ENCODE assay signal across 9 cellular contexts in the genomic region with DNA sequence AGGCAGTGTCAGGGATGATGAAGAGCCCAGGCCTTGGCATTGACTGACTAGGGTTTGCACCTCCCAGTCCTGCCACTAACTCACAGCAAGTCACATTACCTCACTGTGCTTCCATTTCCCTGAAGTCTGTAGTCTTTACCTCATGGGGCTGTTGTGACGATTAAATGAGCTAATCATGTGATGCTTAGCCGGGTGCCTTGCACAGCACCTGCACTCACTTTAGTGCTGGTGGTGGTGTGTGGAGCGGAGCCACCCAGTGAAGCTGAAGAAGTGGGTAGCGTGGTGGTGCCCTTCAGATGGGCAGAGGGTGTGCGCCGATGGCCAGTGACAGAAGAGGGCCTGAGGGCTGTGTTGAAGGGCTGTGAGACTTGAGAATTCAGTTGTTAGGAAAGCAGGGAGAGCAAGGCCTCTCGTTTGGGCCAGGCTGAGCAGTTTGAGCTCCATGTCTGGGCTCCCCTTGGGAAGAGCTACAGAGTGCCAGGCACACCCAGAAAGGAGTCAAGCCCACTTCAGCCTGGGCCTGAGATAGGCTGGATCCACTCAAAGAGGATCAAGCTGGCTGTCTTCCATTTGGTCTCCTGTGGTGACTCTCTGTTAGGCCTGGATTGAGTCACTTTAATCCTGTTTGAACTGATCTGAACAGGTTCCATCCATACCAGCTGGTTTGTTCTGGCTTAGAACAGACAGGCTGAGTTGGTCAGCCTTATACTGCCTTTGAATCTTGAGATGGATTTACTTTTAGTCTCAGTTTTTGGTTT. TPM values are rescaled to one million over a fixed set of nuclear protein-coding genes. Genes with fewer than 3 reads are reported as not detected.
DNase-seq lines count a peak whose midpoint lies in the region; ATAC-seq and TF ChIP-seq lines count a peak whose summit lies in the region.
"Had no signal": no experiment of that assay in that cellular context is flagged by ENCODE, and none has a peak within 500 bp of the region (broad histone marks: within the 10 kb centered on the region; RNA-seq: fewer than 3 reads in every experiment).

No MANE protein-coding gene starts in this region.

- no peaks in the 10 kb centered on the region for H3K36me3 Mint-ChIP-seq in CD4-positive, alpha-beta memory T cell

- H3K4me1 ChIP-seq in adipocyte (ENCODE audit: control insufficient read depth, insufficient read depth, low read length) (peaks cover 9% of the 10 kb centered on the region), thoracic aorta (ENCODE audit: control insufficient read depth in 1 of 2, low read depth in 2 of 2) (peaks cover 3 to 28% of the 10 kb centered on the region in 2 donors)
- no peaks in the 10 kb centered on the region for H3K4me1 ChIP-seq in CD4-positive, alpha-beta memory T cell (ENCODE audit: insufficient read depth, low read length)

- no peak overlapping the region for H3K4me3 Mint-ChIP-seq in CD4-positive, alpha-beta memory T cell

- CTCF ChIA-PET in CD4-positive, alpha-beta memory T cell (lab: Charles Lee; ENCODE audit: partially characterized antibody) = interaction anchor here (1.2 kb wide), 1 partner anchor 204 kb away, joined by 3 read pairs; no protein-coding TSS in a partner anchor

- ATAC-seq in left ventricle myocardium superior (peak; percentile 62), thoracic aorta (ENCODE audit: insufficient number of reproducible peaks, low FRiP score, low read depth) (peak; percentile 30), GM18858 (IDR thresholded peaks at IDR 0.05; ENCODE audit: unreplicated experiment) (no peak)

- POLR2A ChIA-PET in CD4-positive, alpha-beta memory T cell (lab: Charles Lee; ENCODE audit: partially characterized antibody) = no interaction called here

- no peaks in the 10 kb centered on the region for H3K27me3 Mint-ChIP-seq in CD4-positive, alpha-beta memory T cell

- peaks cover 0 to 4% (median 0%) of the 10 kb centered on the region in 4 donors for H3K4me1 Mint-ChIP-seq in CD4-positive, alpha-beta memory T cell

- H3K36me3 ChIP-seq in adipocyte (ENCODE audit: control insufficient read depth, insufficient read depth, low read length, severe bottlenecking) = no peaks in the 10 kb centered on the region
- no peaks in the 10 kb centered on the region for H3K36me3 ChIP-seq in thoracic aorta
- H3K36me3 ChIP-seq in CD4-positive, alpha-beta memory T cell (ENCODE audit: insufficient read depth, low read length) = no peaks in the 10 kb centered on the region

- H3K4me3 ChIP-seq in adipocyte (ENCODE audit: low read length) (no peak overlapping the region), thoracic aorta (no peak overlapping the region)
- H3K4me3 ChIP-seq in CD4-positive, alpha-beta memory T cell (ENCODE audit: low read length in 2 of 2) = no peak overlapping the region

- H3K9ac ChIP-seq in adipocyte (ENCODE audit: low read length) = no peak overlapping the region

- intact Hi-C loops in left ventricle myocardium superior (cut with micrococcal nuclease) = no loop called here
- intact Hi-C loops in CD4-positive, alpha-beta memory T cell (cut with micrococcal nuclease) = no loop called here

- peaks cover 15% of the 10 kb centered on the region for H3K27me3 ChIP-seq in adipocyte (replicated peaks; ENCODE audit: control insufficient read depth, insufficient read depth, low read length)
- H3K27me3 ChIP-seq in thoracic aorta (replicated peaks; ENCODE audit: insufficient read depth) = no peaks in the 10 kb centered on the region
- no peaks in the 10 kb centered on the region for H3K27me3 ChIP-seq in CD4-positive, alpha-beta memory T cell (ENCODE audit: insufficient read depth, low read length)

- H3K27ac Mint-ChIP-seq in CD4-positive, alpha-beta memory T cell = no peak overlapping the region

- H3K27ac ChIP-seq in thoracic aorta = peak overlapping the region; percentile 4 to 41
- H3K27ac ChIP-seq in CD4-positive, alpha-beta memory T cell (ENCODE audit: low read depth, low read length) = no peak overlapping the region

- DNase-seq in HT1080 (ENCODE audit: low read depth) (peak; percentile 72), adipocyte (ENCODE audit: low read depth) (peak; percentile 41), left ventricle myocardium superior (peak; percentile 39), thoracic aorta (ENCODE audit: low spot score) (no peak), NCI-H1930 (lab: John Stamatoyannopoulos, UW) (no peak), RPMI8226 (no peak)
- no peak for DNase-seq in CD4-positive, alpha-beta memory T cell
- DNase-seq: activated CD4-positive, alpha-beta T cell treated with anti-CD3 and anti-CD28 coated beads for 4 hours had no signal

- TF ChIP-seq CTCF in thoracic aorta (IDR thresholded peaks at IDR 0.05) = no peak

- peaks cover 0 to 2% (median 0%) of the 10 kb centered on the region in 8 donors for H3K9me3 Mint-ChIP-seq in CD4-positive, alpha-beta memory T cell

- no peaks in the 10 kb centered on the region for H3K9me3 ChIP-seq in adipocyte (ENCODE audit: control insufficient read depth, low read length)
- no peaks in the 10 kb centered on the region for H3K9me3 ChIP-seq in thoracic aorta
- H3K9me3 ChIP-seq in CD4-positive, alpha-beta memory T cell (ENCODE audit: control insufficient read depth in 1 of 2, low read length in 2 of 2) = no peaks in the 10 kb centered on the region

RNA-seq across cellular contexts. Expression of a gene that starts 42.5 kb away (rescaled TPM):
- 0.42 and 2.4 TPM in 2 replicates for total RNA-seq in HT1080 (2014; rRNA removed; shearing (Covaris generic))
- polyA plus RNA-seq in HT1080 (2015; cell fraction: cytosol; rRNA removed) = 0.98 and 1.0 TPM in 2 replicates
- 0.57 and 1.4 TPM in 2 replicates for polyA plus RNA-seq in HT1080 (2015; cell fraction: nucleus; rRNA removed)
- total RNA-seq in left ventricle myocardium superior = 21.1 TPM
- 10 to 100 TPM in 1 of 2 donors, 1 to 10 TPM in 1; 7.6 to 18.5 TPM for total RNA-seq in thoracic aorta
- total RNA-seq in CD4-positive, alpha-beta memory T cell = 10 to 100 TPM in 1 of 2 experiments, 1 to 10 TPM in 1; 9.8 to 10.3 TPM
- 1 to 10 TPM in 1 of 2 donors, under 1 TPM in 1; 0.84 to 1.9 TPM for polyA plus RNA-seq in CD4-positive, alpha-beta memory T cell

Comparison
In these comparisons a context has a peak if more than half of its experiments do, and no peak if none do; other contexts are left out.
1. DNase-seq: peak in HT1080 (single experiment), adipocyte (single experiment) and left ventricle myocardium superior (single experiment); none in thoracic aorta (single experiment), CD4-positive, alpha-beta memory T cell (0 of 5), NCI-H1930 (0 of 2) and RPMI8226 (single experiment).